ENCODE assay signal across 1 cellular context in the genomic region with DNA sequence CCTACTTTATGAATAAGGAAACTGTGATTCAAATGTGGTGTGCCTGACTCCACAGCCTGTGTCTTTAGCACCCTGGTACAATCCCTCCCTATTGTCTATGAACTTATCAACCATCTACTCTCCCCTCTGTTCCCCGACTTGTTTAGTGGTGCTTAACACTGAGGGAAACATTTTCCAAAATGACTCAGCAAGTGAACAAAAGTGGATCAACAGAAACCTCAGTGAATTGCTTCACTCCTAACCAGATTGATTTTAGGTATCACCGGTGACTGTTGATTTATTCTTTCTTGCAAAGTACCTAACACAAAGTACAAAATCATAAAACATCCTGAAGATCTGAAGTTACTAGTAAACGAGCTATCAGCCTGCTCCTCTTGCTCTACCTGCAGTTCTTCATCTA.
TF ChIP-seq lines count a peak whose summit lies in the region.

No MANE protein-coding gene starts in this region.

TF ChIP-seq in K562, 482 proteins besides CTCF, POLR2A, EP300 and RAD21:
- TF ChIP-seq RFX5 (IDR thresholded peaks at IDR 0.05; ENCODE audit: low read depth, low read length) (no peak), ZNF174 (CRISPR knock-in tag; IDR thresholded peaks at IDR 0.05) (no peak), CCAR2 (IDR thresholded peaks at IDR 0.05; ENCODE audit: low read depth, low read length) (no peak), ZNF408 (CRISPR knock-in tag; IDR thresholded peaks at IDR 0.05; ENCODE audit: low read depth) (no peak), HCFC1 (IDR thresholded peaks at IDR 0.05; ENCODE audit: low read depth, low read length) (no peak), U2AF2 (optimal IDR thresholded peaks at IDR 0.05; ENCODE audit: low read depth, low read length) (no peak), ZNF121 (CRISPR knock-in tag; conservative IDR thresholded peaks at IDR 0.05) (no peak), ZNF133 (CRISPR knock-in tag; IDR thresholded peaks at IDR 0.05) (no peak), ARNT (IDR thresholded peaks at IDR 0.05) (no peak), ARID2 (IDR thresholded peaks at IDR 0.05) (no peak), TCFL5 (CRISPR knock-in tag; conservative IDR thresholded peaks at IDR 0.05) (no peak), RFX7 (CRISPR knock-in tag; IDR thresholded peaks at IDR 0.05) (no peak), ZNF253 (CRISPR knock-in tag; conservative IDR thresholded peaks at IDR 0.05) (no peak), FOXP4 (CRISPR knock-in tag; IDR thresholded peaks at IDR 0.05; ENCODE audit: borderline replicate concordance) (no peak), ESRRA (IDR thresholded peaks at IDR 0.05; ENCODE audit: borderline replicate concordance, low read depth) (no peak), COPS2 (conservative IDR thresholded peaks at IDR 0.05) (no peak), NFYB (IDR thresholded peaks at IDR 0.05; ENCODE audit: extremely low read depth, insufficient read length) (no peak), ZNF589 (CRISPR knock-in tag; IDR thresholded peaks at IDR 0.05; ENCODE audit: low read depth) (no peak), POU5F1 (IDR thresholded peaks at IDR 0.05; ENCODE audit: borderline replicate concordance, low read depth, low read length, partially characterized antibody) (no peak)
- TF ChIP-seq, protein P1, sequence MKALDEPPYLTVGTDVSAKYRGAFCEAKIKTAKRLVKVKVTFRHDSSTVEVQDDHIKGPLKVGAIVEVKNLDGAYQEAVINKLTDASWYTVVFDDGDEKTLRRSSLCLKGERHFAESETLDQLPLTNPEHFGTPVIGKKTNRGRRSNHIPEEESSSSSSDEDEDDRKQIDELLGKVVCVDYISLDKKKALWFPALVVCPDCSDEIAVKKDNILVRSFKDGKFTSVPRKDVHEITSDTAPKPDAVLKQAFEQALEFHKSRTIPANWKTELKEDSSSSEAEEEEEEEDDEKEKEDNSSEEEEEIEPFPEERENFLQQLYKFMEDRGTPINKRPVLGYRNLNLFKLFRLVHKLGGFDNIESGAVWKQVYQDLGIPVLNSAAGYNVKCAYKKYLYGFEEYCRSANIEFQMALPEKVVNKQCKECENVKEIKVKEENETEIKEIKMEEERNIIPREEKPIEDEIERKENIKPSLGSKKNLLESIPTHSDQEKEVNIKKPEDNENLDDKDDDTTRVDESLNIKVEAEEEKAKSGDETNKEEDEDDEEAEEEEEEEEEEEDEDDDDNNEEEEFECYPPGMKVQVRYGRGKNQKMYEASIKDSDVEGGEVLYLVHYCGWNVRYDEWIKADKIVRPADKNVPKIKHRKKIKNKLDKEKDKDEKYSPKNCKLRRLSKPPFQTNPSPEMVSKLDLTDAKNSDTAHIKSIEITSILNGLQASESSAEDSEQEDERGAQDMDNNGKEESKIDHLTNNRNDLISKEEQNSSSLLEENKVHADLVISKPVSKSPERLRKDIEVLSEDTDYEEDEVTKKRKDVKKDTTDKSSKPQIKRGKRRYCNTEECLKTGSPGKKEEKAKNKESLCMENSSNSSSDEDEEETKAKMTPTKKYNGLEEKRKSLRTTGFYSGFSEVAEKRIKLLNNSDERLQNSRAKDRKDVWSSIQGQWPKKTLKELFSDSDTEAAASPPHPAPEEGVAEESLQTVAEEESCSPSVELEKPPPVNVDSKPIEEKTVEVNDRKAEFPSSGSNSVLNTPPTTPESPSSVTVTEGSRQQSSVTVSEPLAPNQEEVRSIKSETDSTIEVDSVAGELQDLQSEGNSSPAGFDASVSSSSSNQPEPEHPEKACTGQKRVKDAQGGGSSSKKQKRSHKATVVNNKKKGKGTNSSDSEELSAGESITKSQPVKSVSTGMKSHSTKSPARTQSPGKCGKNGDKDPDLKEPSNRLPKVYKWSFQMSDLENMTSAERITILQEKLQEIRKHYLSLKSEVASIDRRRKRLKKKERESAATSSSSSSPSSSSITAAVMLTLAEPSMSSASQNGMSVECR (CRISPR knock-in tag; IDR thresholded peaks at IDR 0.05): no peak
